10 cellular contexts compared by ENCODE assay signal in the genomic region with DNA sequence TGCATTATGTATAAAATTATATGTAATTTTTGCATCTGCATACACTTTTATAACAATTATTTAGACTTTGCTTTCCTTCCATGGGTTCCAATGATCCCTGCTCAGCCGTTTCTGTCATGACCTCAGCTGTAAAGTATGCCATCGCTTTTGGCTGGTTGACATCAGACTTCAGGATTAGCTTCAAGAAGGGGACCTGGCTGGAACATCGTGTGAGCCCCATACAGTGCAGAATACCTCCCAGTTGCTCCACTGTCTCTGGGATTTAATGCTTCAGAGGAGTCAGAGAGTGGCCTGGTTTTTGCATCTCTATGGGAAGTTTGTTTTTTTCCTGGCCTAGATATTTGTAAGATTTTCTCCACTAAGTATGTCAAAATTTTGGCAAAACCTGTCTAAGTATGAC.
DNase-seq lines count a peak whose midpoint lies in the region; ATAC-seq and TF ChIP-seq lines count a peak whose summit lies in the region.
"Had no signal": no experiment of that assay in that cellular context is flagged by ENCODE, and none has a peak within 500 bp of the region (broad histone marks: within the 10 kb centered on the region; RNA-seq: fewer than 3 reads in every experiment).

No MANE protein-coding gene starts in this region.

- no peak for TF ChIP-seq POLR2A in thyroid gland (IDR thresholded peaks at IDR 0.05)

- H3K36me3 ChIP-seq in thyroid gland = no peaks in the 10 kb centered on the region

- H3K4me3 ChIP-seq in cardiac fibroblast (replicated peaks in 1 of 2; ENCODE audit: low read depth in 2 of 2, low read length in 2 of 2) (no peak overlapping the region), thyroid gland (replicated peaks in 1 of 3) (no peak overlapping the region)

- no peak for ATAC-seq in GM18868 (IDR thresholded peaks at IDR 0.05; ENCODE audit: unreplicated experiment)

- intact Hi-C loops in thyroid gland (cut with DNase I) = no loop called here

- 47 to 50% methylated on average over 3 of the region's 3 CpGs for WGBS in thyroid gland, 2 donors

- peaks cover 6 to 13% of the 10 kb centered on the region in 2 donors for H3K4me1 ChIP-seq in thyroid gland

- H3K9me3 ChIP-seq in thyroid gland = no peaks in the 10 kb centered on the region

- TF ChIP-seq CTCF in cardiac fibroblast (IDR thresholded peaks at IDR 0.05; ENCODE audit: low read depth, low read length) = no peak
- no peak for TF ChIP-seq CTCF in thyroid gland (IDR thresholded peaks at IDR 0.05)

- no peak overlapping the region for H3K27ac ChIP-seq in thyroid gland

- H3K27me3 ChIP-seq in thyroid gland = no peaks in the 10 kb centered on the region

- DNase-seq in HS-27A (ENCODE audit: low read depth) = peak; percentile 39
- DNase-seq in cardiac fibroblast (ENCODE audit: low read depth in 2 of 2) = peak; percentile 58 to 78
- peak; percentile 64 for DNase-seq in hepatic stellate cell (ENCODE audit: low spot score)
- DNase-seq in thyroid gland = peak; percentile 64 to 67
- DNase-seq in NCI-H1105 (lab: John Stamatoyannopoulos, UW) = no peak
- DNase-seq in NCI-H187 (lab: John Stamatoyannopoulos, UW) = no peak
- DNase-seq: naive B cell, OCI-M1, small intestine had no signal

Comparison
In these comparisons a context has a peak if more than half of its experiments do, and no peak if none do; other contexts are left out.
1. DNase-seq: peak in HS-27A (single experiment), cardiac fibroblast (2 of 2), hepatic stellate cell (single experiment) and thyroid gland (2 of 2); none in NCI-H1105 (single experiment) and NCI-H187 (0 of 2).